ENCODE assay signal across 20 cellular contexts in the genomic region with DNA sequence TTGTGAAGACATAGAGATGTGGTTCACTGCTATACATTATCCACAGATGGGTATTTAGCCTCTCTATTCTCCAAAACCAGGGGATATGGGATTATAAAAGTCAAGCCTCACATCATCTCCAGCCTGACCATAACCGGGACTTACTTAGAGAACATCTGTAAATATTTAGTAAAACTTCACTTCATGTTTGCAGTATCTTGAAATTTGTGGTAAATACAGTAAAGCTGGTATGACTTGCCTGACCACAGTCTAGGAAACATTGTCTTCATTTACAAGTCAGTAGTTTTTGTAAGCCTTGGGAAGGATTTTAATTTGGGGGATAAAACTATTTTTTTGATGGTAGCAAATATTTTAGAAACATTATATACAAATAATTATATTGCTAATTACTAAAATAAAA.
DNase-seq lines count a peak whose midpoint lies in the region; ATAC-seq, FAIRE-seq and TF ChIP-seq lines count a peak whose summit lies in the region.
"Had no signal": no experiment of that assay in that cellular context is flagged by ENCODE, and none has a peak within 500 bp of the region (broad histone marks: within the 10 kb centered on the region; RNA-seq: fewer than 3 reads in every experiment).

No MANE protein-coding gene starts in this region.

- no peaks in the 10 kb centered on the region for H3K79me2 ChIP-seq in GM12878 (ENCODE audit: control insufficient read depth, insufficient read depth, low read length)

- SMC1A ChIA-PET in GM12878 (lab: Charles Lee; ENCODE audit: uncharacterized antibody, unreplicated experiment) = no interaction called here

- CTCF ChIA-PET in GM12878 (lab: Yijun Ruan, JAX) = no interaction called here

- no peak overlapping the region for H3K4me3 ChIP-seq in GM12878
- no peak overlapping the region for H3K4me3 ChIP-seq in fibroblast of villous mesenchyme (ENCODE audit: low read depth, low read length)

- no peak for TF ChIP-seq POLR2A in GM12878 (IDR thresholded peaks at IDR 0.05; ENCODE audit: low read depth, low read length)

- H3K36me3 ChIP-seq in GM12878 (ENCODE audit: control insufficient read depth in 2 of 2, insufficient read depth in 2 of 2, low read length in 1 of 2) = no peaks in the 10 kb centered on the region

- H2AFZ ChIP-seq in GM12878 (ENCODE audit: control insufficient read depth, low read depth, low read length) = no peak overlapping the region

- no peak overlapping the region for H3K9ac ChIP-seq in GM12878 (ENCODE audit: control insufficient read depth, insufficient read depth, low read length)

- POLR2A ChIA-PET in GM12878 (lab: Charles Lee) = no interaction called here

- TF ChIP-seq CTCF in GM12878 (IDR thresholded peaks at IDR 0.05 in 2 of 3, conservative IDR thresholded peaks at IDR 0.05 in 1 of 3; ENCODE audit: control insufficient read depth in 2 of 3, extremely low read depth in 1 of 3, insufficient read depth in 1 of 3, low read depth in 3 of 3, low read length in 3 of 3) = no peak
- TF ChIP-seq CTCF in fibroblast of villous mesenchyme (IDR thresholded peaks at IDR 0.05; ENCODE audit: insufficient read depth, low read depth, low read length) = no peak

- no TSS peak for BruUV-seq in GM12878 (replicated peaks; lab: Mats Ljungman, UMichigan)

- DNase-seq in H4 (ENCODE audit: low spot score) (peak; percentile 57), GM12878 (ENCODE audit: low read depth, low spot score) (no peak), fibroblast of villous mesenchyme (ENCODE audit: low read depth) (peak; percentile 6), NCI-H82 treated with DMSO at 0.1 percent for 48 hours (lab: John Stamatoyannopoulos, UW; ENCODE audit: unreplicated experiment) (no peak), KBM-7 (no peak)
- no peak for DNase-seq in activated T-cell treated with anti-CD3 and anti-CD28 coated beads, Interleukin-2, amount 50 U/mL, for 48 hours
- DNase-seq: AML-193; Calu3; CD8-positive, alpha-beta T cell; H9; HFFc6; Kasumi-1; NCI-H1417 treated with DMSO at 0.1 percent for 48 hours; NCI-H187; NCI-H2107; NCI-H446 treated with DMSO at 0.1 percent for 48 hours; NCI-H526 treated with DMSO at 0.1 percent for 48 hours; Right ventricle myocardium superior had no signal

- H3K27me3 ChIP-seq in GM12878 (replicated peaks in 1 of 2; ENCODE audit: control insufficient read depth in 2 of 2, insufficient read depth in 2 of 2, low read length in 1 of 2) = no peaks in the 10 kb centered on the region

- no peak overlapping the region for H3K4me2 ChIP-seq in GM12878 (ENCODE audit: control insufficient read depth, insufficient read depth)

- RAD21 ChIA-PET in GM12878 (lab: Charles Lee; ENCODE audit: unreplicated experiment) = no interaction called here

- no peaks in the 10 kb centered on the region for H3K4me1 ChIP-seq in GM12878 (ENCODE audit: control insufficient read depth, insufficient read depth, low read length)

- FAIRE-seq in GM12878 (lab: Jason Lieb, UNC) = no peak
- FAIRE-seq: G401.6 had no signal

- no peak for TF ChIP-seq RAD21 in GM12878 (IDR thresholded peaks at IDR 0.05; ENCODE audit: insufficient read depth, low read depth, low read length)

- no peaks in the 10 kb centered on the region for H4K20me1 ChIP-seq in GM12878 (ENCODE audit: control insufficient read depth, insufficient read depth)

- no peaks in the 10 kb centered on the region for H3K9me3 ChIP-seq in GM12878 (replicated peaks; ENCODE audit: control insufficient read depth, insufficient read depth, low read length)

- intact Hi-C loops in GM12878 (cut with micrococcal nuclease; ENCODE audit: unreplicated experiment) = no loop called here

- no peak for TF ChIP-seq EP300 in GM12878 (IDR thresholded peaks at IDR 0.05; ENCODE audit: borderline replicate concordance in 1 of 2, control insufficient read depth in 1 of 2, low read depth in 2 of 2, low read length in 2 of 2)

- ATAC-seq in GM12878 (no peak), GM21529 (IDR thresholded peaks at IDR 0.05; ENCODE audit: unreplicated experiment) (no peak)
- ATAC-seq: CD8-positive, alpha-beta T cell had no signal

- 29% methylated on average over 1 of the region's 1 CpG for WGBS in GM12878 (ENCODE audit: insufficient coverage, insufficient replicate concordance, low lambda C conversion rate, missing lambda C conversion rate)

- in situ Hi-C loops in GM12878 (cut with MboI) (no loop called here), KBM-7 (cut with MboI; ENCODE audit: low pct_unique_long_range_greater_than_20kb, low sequenced_read_pairs) (no loop called here)

- no peak overlapping the region for H3K27ac ChIP-seq in GM12878 (ENCODE audit: control insufficient read depth, insufficient read depth)

TF ChIP-seq in GM12878, 131 proteins besides CTCF, POLR2A, EP300 and RAD21:
- TF ChIP-seq CBX5 (IDR thresholded peaks at IDR 0.05; ENCODE audit: low read depth) (no peak), POLR2AphosphoS2 (IDR thresholded peaks at IDR 0.05; ENCODE audit: low read depth, low read length) (no peak), EZH2 (IDR thresholded peaks at IDR 0.05; ENCODE audit: borderline replicate concordance, control insufficient read depth, low read depth, low read length) (no peak), RUNX3 (IDR thresholded peaks at IDR 0.05; ENCODE audit: low read length) (0 out of 2 replicates have a peak, but pooled peaks have one; percentile 6), PAX5 (IDR thresholded peaks at IDR 0.05; ENCODE audit: borderline replicate concordance, low read depth, low read length) (no peak)
- TF ChIP-seq, protein P1, sequence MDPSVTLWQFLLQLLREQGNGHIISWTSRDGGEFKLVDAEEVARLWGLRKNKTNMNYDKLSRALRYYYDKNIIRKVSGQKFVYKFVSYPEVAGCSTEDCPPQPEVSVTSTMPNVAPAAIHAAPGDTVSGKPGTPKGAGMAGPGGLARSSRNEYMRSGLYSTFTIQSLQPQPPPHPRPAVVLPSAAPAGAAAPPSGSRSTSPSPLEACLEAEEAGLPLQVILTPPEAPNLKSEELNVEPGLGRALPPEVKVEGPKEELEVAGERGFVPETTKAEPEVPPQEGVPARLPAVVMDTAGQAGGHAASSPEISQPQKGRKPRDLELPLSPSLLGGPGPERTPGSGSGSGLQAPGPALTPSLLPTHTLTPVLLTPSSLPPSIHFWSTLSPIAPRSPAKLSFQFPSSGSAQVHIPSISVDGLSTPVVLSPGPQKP (IDR thresholded peaks at IDR 0.05; ENCODE audit: low read depth, low read length) = no peak

Comparison
In these comparisons a context has a peak if more than half of its experiments do, and no peak if none do; other contexts are left out.
1. DNase-seq: peak in H4 (single experiment) and fibroblast of villous mesenchyme (single experiment); none in GM12878 (single experiment), NCI-H82 treated with DMSO at 0.1 percent for 48 hours (single experiment), activated T-cell treated with anti-CD3 and anti-CD28 coated beads, Interleukin-2, amount 50 U/mL, for 48 hours (0 of 2) and KBM-7 (single experiment).